Comparison of ENCODE assay signal across 9 cellular contexts in genomic region chr11:86484164-86484794, GRCh38.
DNase-seq lines count a peak whose midpoint lies in the region; ATAC-seq lines count a peak whose summit lies in the region.
"Had no signal": no experiment of that assay in that cellular context is flagged by ENCODE, and none has a peak within 500 bp of the region (broad histone marks: within the 10 kb centered on the region; RNA-seq: fewer than 3 reads in every experiment).

No MANE protein-coding gene starts in this region.

- H3K36me3 Mint-ChIP-seq in activated T-cell treated with anti-CD3 and anti-CD28 coated beads, Interleukin-2, amount 50 U/mL, for 72 hours (ENCODE audit: insufficient read depth in 2 of 2), result no peaks in the 10 kb centered on the region

- H3K9me3 ChIP-seq in HAP-1, result no peaks in the 10 kb centered on the region

- peaks cover 9% of the 10 kb centered on the region for H3K27me3 Mint-ChIP-seq in activated T-cell treated with anti-CD3 and anti-CD28 coated beads, Interleukin-2, amount 50 U/mL, for 72 hours (ENCODE audit: low read depth)

- H3K27ac ChIP-seq in skin epidermis, result peak overlapping the region in 12 of 21 experiments; percentile 5 to 84 (median 52)
- H3K27ac ChIP-seq: HL-60 had no signal

- peaks cover 6% of the 10 kb centered on the region for H3K4me1 Mint-ChIP-seq in activated T-cell treated with anti-CD3 and anti-CD28 coated beads, Interleukin-2, amount 50 U/mL, for 72 hours (ENCODE audit: low read depth)

- no peak overlapping the region for H3K4me3 Mint-ChIP-seq in activated T-cell treated with anti-CD3 and anti-CD28 coated beads, Interleukin-2, amount 50 U/mL, for 72 hours

- no peaks in the 10 kb centered on the region for H3K36me3 ChIP-seq in HAP-1 (replicated peaks)

- no peaks in the 10 kb centered on the region for H3K27me3 ChIP-seq in HAP-1 (ENCODE audit: low read depth)

- in situ Hi-C loops in HAP-1 (cut with MboI; ENCODE audit: low sequenced_read_pairs), result no loop called here

- ATAC-seq in activated T-cell treated with anti-CD3 and anti-CD28 coated beads, Interleukin-2, amount 50 U/mL, for 72 hours (replicated peaks in 1 of 2), result no peak

- H3K4me3 ChIP-seq in HAP-1 (no peak overlapping the region), skin epidermis (no peak overlapping the region)

- peaks cover 7% of the 10 kb centered on the region for H3K4me1 ChIP-seq in HAP-1

- peak; percentile 40 to 71 for DNase-seq in HAP-1 (ENCODE audit: low spot score in 2 of 2)
- peak; percentile 13 for DNase-seq in SK-N-DZ (ENCODE audit: low spot score)
- peak; percentile 91 for DNase-seq in glomerular visceral epithelial cell (ENCODE audit: extremely low spot score)
- no peak for DNase-seq in COLO668 (lab: John Stamatoyannopoulos, UW; ENCODE audit: unreplicated experiment)
- no peak for DNase-seq in effector CD8-positive, alpha-beta T cell (lab: John Stamatoyannopoulos, UW)
- no peak for DNase-seq in activated T-cell treated with anti-CD3 and anti-CD28 coated beads, Interleukin-2, amount 50 U/mL, for 72 hours
- no peak for DNase-seq in SIG-M5 treated with dmso at 0.1 percent for 504 hours (lab: John Stamatoyannopoulos, UW; ENCODE audit: unreplicated experiment)

- H3K27ac Mint-ChIP-seq in activated T-cell treated with anti-CD3 and anti-CD28 coated beads, Interleukin-2, amount 50 U/mL, for 72 hours, result no peak overlapping the region

- no peaks in the 10 kb centered on the region for H3K9me3 Mint-ChIP-seq in activated T-cell treated with anti-CD3 and anti-CD28 coated beads, Interleukin-2, amount 50 U/mL, for 72 hours

Comparison
In these comparisons a context has a peak if more than half of its experiments do, and no peak if none do; other contexts are left out.
1. DNase-seq: peak in HAP-1 (2 of 2), SK-N-DZ (single experiment) and glomerular visceral epithelial cell (single experiment); none in COLO668 (single experiment), effector CD8-positive, alpha-beta T cell (single experiment), activated T-cell treated with anti-CD3 and anti-CD28 coated beads, Interleukin-2, amount 50 U/mL, for 72 hours (0 of 2) and SIG-M5 treated with dmso at 0.1 percent for 504 hours (single experiment).